Comparison of ENCODE assay signal across 14 cellular contexts in genomic region chr17:21668746-21669508, GRCh38. TPM values are rescaled to one million over a fixed set of nuclear protein-coding genes. Genes with fewer than 3 reads are reported as not detected.
DNase-seq lines count a peak whose midpoint lies in the region.
"Not testable (repeated sequence)": the region's sequence is repeated elsewhere in the genome, so short reads cannot be mapped to it uniquely, and the experiment has no call there.
"Had no signal": no experiment of that assay in that cellular context is flagged by ENCODE, and none has a peak within 500 bp of the region (broad histone marks: within the 10 kb centered on the region; RNA-seq: fewer than 3 reads in every experiment).

No MANE protein-coding gene starts in this region.

- not testable (repeated sequence) for H4K20me1 ChIP-seq in Karpas-422 (ENCODE audit: insufficient read depth, low read depth, low read length)

- not testable (repeated sequence) for H3K4me2 ChIP-seq in Karpas-422 (ENCODE audit: low read depth, low read length, poor library complexity, severe bottlenecking)

- not testable (repeated sequence) for H3K36me3 ChIP-seq in Karpas-422 (ENCODE audit: insufficient read depth, low read length)

- H3K9ac ChIP-seq in Karpas-422 (ENCODE audit: low read length), result not testable (repeated sequence)

- H3K79me2 ChIP-seq in Karpas-422 (ENCODE audit: low read length), result not testable (repeated sequence)

- H3K9me2 ChIP-seq in Karpas-422 (replicated peaks; ENCODE audit: insufficient read depth, low read length), result not testable (repeated sequence)

- DNase-seq in AG08396 (ENCODE audit: low spot score), result peak; percentile 3
- DNase-seq in GM03348 (ENCODE audit: low spot score), result peak; percentile 5
- DNase-seq in Karpas-422, result peak; percentile 30
- DNase-seq in ecto neural progenitor cell (ENCODE audit: low spot score), result peak; percentile 45
- DNase-seq in islet precursor cell, result peak; percentile 48
- peak; percentile 3 for DNase-seq in mucosa of gallbladder (ENCODE audit: low spot score)
- peak; percentile 80 for DNase-seq in posterior vena cava (ENCODE audit: low spot score)
- peak; percentile 35 for DNase-seq in ureter (ENCODE audit: low spot score)

- not testable (repeated sequence) for H3K4me1 ChIP-seq in Karpas-422 (ENCODE audit: low read length)

- H3K9me3 ChIP-seq in Karpas-422 (ENCODE audit: low read length), result not testable (repeated sequence)

- H3K27ac ChIP-seq in Karpas-422 (ENCODE audit: low read length), result not testable (repeated sequence)

- not testable (repeated sequence) for H2AFZ ChIP-seq in Karpas-422 (ENCODE audit: low read length)

- intact Hi-C loops in posterior vena cava (cut with DNase I), result not testable (repeated sequence)

- not testable (repeated sequence) for H3K27me3 ChIP-seq in Karpas-422 (ENCODE audit: low read length)

- H3K4me3 ChIP-seq in Karpas-422 (ENCODE audit: low read length), result not testable (repeated sequence)

RNA-seq across cellular contexts. Expression of gene KCNJ18, which starts 23.4 kb away (rescaled TPM):
- not detected in 2 replicates for total RNA-seq in Karpas-422 (2014; rRNA removed; shearing (Covaris generic); ENCODE audit: low replicate concordance)
- total RNA-seq in mucosa of gallbladder, result not detected
- total RNA-seq in posterior vena cava, result not detected
- total RNA-seq in ureter, result not detected
- total RNA-seq: Caco-2; CD4-positive, CD25-positive, alpha-beta regulatory T cell; CD8-positive, alpha-beta T cell; GM12878; GM23338; HFFc6 had no signal

Comparison
In these comparisons a context has a peak if more than half of its experiments do, and no peak if none do; other contexts are left out.
1. DNase-seq: peak in every context shown above with its lines; median percentile 80 in posterior vena cava; 48 in islet precursor cell; 45 in ecto neural progenitor cell; 35 in ureter; 30 in Karpas-422; 5 in GM03348; 3 in AG08396; 3 in mucosa of gallbladder.